8 cellular contexts compared by ENCODE assay signal in the genomic region with DNA sequence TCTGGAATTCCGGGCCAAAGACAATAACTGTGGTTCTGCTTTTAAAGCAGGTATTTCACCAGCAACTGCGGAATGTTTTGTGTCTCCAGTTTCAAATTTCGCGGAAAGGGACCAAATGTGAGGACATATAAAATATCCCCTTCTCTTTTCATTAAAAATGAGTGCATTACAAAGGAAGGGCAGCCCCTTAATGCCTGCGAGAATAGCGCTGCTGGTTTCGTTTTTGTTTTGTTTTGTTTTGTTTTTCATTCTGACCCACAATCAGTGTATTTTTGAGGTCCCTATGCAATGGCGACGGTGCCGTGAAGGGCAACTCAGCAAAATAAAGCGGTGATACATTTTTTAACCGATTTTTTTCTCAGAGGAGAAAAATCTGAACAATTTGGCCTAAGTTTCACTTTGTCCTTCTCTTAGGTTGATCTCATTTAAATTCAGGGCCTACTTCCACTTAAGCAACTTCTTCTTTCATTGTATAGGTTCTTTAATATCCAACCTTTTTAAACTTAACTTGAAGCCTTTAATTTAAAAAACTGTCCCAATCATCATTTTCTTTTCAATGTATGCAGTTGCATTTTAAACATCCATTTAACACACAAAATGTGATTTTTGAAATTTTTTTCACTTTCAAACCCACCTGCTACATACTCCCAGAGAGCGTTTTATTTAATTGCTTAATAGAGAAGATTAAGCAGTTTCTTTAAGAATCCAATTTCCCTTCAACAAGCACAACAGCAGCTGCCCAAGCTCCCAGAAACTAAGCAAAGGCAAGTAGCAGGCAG. TPM values are rescaled to one million over a fixed set of nuclear protein-coding genes. Genes with fewer than 3 reads are reported as not detected.
DNase-seq lines count a peak whose midpoint lies in the region; ATAC-seq, FAIRE-seq and TF ChIP-seq lines count a peak whose summit lies in the region.

No MANE protein-coding gene starts in this region.

- H3K27ac ChIP-seq in right atrium auricular region (peak overlapping the region; percentile 99 to 100), PC-9 (peak overlapping the region; percentile 90), duodenal mucosa (ENCODE audit: low read depth, low read length) (peak overlapping the region; percentile 99)

- no peaks in the 10 kb centered on the region for H3K36me3 Mint-ChIP-seq in nephron (ENCODE audit: low read depth)

- H3K27me3 ChIP-seq in right atrium auricular region: no peaks in the 10 kb centered on the region
- no peaks in the 10 kb centered on the region for H3K27me3 ChIP-seq in PC-9 (ENCODE audit: insufficient read depth, low read depth)
- no peaks in the 10 kb centered on the region for H3K27me3 ChIP-seq in duodenal mucosa (ENCODE audit: control insufficient read depth in 1 of 2, insufficient read depth in 2 of 2, low read length in 2 of 2)

- H3K9me3 Mint-ChIP-seq in nephron: no peaks in the 10 kb centered on the region

- H3K27me3 Mint-ChIP-seq in nephron (ENCODE audit: low read depth): peaks cover 9% of the 10 kb centered on the region

- BruUV-seq in PC-9 (replicated peaks; lab: Mats Ljungman, UMichigan): no TSS peak

- no peaks in the 10 kb centered on the region for H4K20me1 ChIP-seq in PC-9 (ENCODE audit: insufficient read depth)

- FAIRE-seq in HTR-8/SVneo (lab: Jason Lieb, UNC): no peak

- no peaks in the 10 kb centered on the region; the same call in 1 of the 2 replicates for H3K9me2 ChIP-seq in PC-9 (ENCODE audit: insufficient read depth)

- peak overlapping the region; percentile 76 to 88 (median 85) for H3K4me3 Mint-ChIP-seq in nephron

- ATAC-seq in left cardiac atrium (no peak), HG02840 (IDR thresholded peaks at IDR 0.05; ENCODE audit: low FRiP score, unreplicated experiment) (peak; percentile 26)

- CTCF ChIA-PET in PC-9 (lab: Charles Lee): no interaction called here

- H3F3A ChIP-seq in PC-9 (ENCODE audit: insufficient read depth, low read depth): peaks cover 13% of the 10 kb centered on the region

- intact Hi-C loops in left cardiac atrium (cut with DNase I): loop anchor here (10.0 kb wide), 3 partner anchors 103 to 193 kb away; no protein-coding TSS in a partner anchor
- intact Hi-C loops in PC-9 (cut with micrococcal nuclease; ENCODE audit: unreplicated experiment): loop anchor here (1.0 to 10.0 kb wide), 7 partner anchors 101 to 727 kb away; partner anchors contain the start of gene PHACTR2

- H3K36me3 ChIP-seq in right atrium auricular region: no peaks in the 10 kb centered on the region
- no peaks in the 10 kb centered on the region for H3K36me3 ChIP-seq in PC-9 (ENCODE audit: low read depth)
- H3K36me3 ChIP-seq in duodenal mucosa (ENCODE audit: control insufficient read depth in 1 of 2, insufficient read depth in 2 of 2, low read length in 2 of 2): no peaks in the 10 kb centered on the region

- H3K9ac ChIP-seq in duodenal mucosa (ENCODE audit: low read depth in 1 of 2, low read length in 2 of 2): peak overlapping the region; percentile 97

- peak overlapping the region; percentile 90 for H2AFZ ChIP-seq in PC-9

- H3K4me1 ChIP-seq in right atrium auricular region: peaks cover 0 to 11% of the 10 kb centered on the region in 2 donors
- peaks cover 23% of the 10 kb centered on the region for H3K4me1 ChIP-seq in PC-9 (replicated peaks; ENCODE audit: insufficient read depth)
- peaks cover 10 to 14% of the 10 kb centered on the region in 2 donors for H3K4me1 ChIP-seq in duodenal mucosa (ENCODE audit: control insufficient read depth in 1 of 2, insufficient read depth in 2 of 2, low read length in 2 of 2)

- H3K79me2 ChIP-seq in PC-9 (ENCODE audit: low read depth): peaks cover 18% of the 10 kb centered on the region

- DNase-seq in right atrium auricular region (ENCODE audit: low spot score) (no peak), left cardiac atrium (no peak), PC-9 (no peak), mucosa of gallbladder (ENCODE audit: low spot score) (no peak), HTR-8/SVneo (ENCODE audit: insufficient read length, low spot score) (no peak)

- peak overlapping the region; percentile 86 to 93 (median 89) for H3K27ac Mint-ChIP-seq in nephron

- no peak for TF ChIP-seq CTCF in right atrium auricular region (IDR thresholded peaks at IDR 0.05)
- TF ChIP-seq CTCF in PC-9 (conservative IDR thresholded peaks at IDR 0.05): no peak
- TF ChIP-seq CTCF in nephron (IDR thresholded peaks at IDR 0.05; ENCODE audit: unreplicated experiment in 3 of 3): no peak

- H3K9me3 ChIP-seq in right atrium auricular region (no peaks in the 10 kb centered on the region), PC-9 (ENCODE audit: insufficient read depth, low read depth) (no peaks in the 10 kb centered on the region), duodenal mucosa (ENCODE audit: control insufficient read depth in 1 of 2, low read length in 2 of 2) (no peaks in the 10 kb centered on the region)

- H3K4me3 ChIP-seq in right atrium auricular region (peak overlapping the region; percentile 89 to 92), PC-9 (peak overlapping the region; percentile 89), duodenal mucosa (ENCODE audit: low read depth in 1 of 2, low read length in 2 of 2) (peak overlapping the region; percentile 94 to 98)

- peak overlapping the region; percentile 93 for H3K4me2 ChIP-seq in PC-9

- POLR2A ChIA-PET in PC-9 (lab: Charles Lee; ENCODE audit: unreplicated experiment): interaction anchor here (0.6 kb wide), 1 partner anchor 213 kb away, joined by 6 read pairs; no protein-coding TSS in a partner anchor

- H3K4me1 Mint-ChIP-seq in nephron: peaks cover 22% of the 10 kb centered on the region

RNA-seq across cellular contexts. Expression of gene HIVEP2, which starts 2.9 kb away (rescaled TPM):
- total RNA-seq in right atrium auricular region: 10 to 100 TPM; 19.2 to 28.6 TPM
- 10 to 100 TPM; 13.3 to 25.4 TPM for total RNA-seq in left cardiac atrium
- 10.3 and 12.4 TPM in 2 replicates for total RNA-seq in PC-9 (2021)
- 16.5 TPM for total RNA-seq in mucosa of gallbladder
